In genomic region chr11:57440744-57441414, GRCh38 we compare ENCODE assay signal across 1 cellular context.
TF ChIP-seq lines count a peak whose summit lies in the region.

No MANE protein-coding gene starts in this region.

TF ChIP-seq in HepG2, 621 proteins besides CTCF, POLR2A, EP300 and RAD21 (continued from another document):
- TF ChIP-seq BRCA1 (CRISPR knock-in tag; IDR thresholded peaks at IDR 0.05) (no peak), CERS6 (CRISPR knock-in tag; IDR thresholded peaks at IDR 0.05) (no peak), NKX3-1 (CRISPR knock-in tag; IDR thresholded peaks at IDR 0.05) (no peak), CHD4 (IDR thresholded peaks at IDR 0.05; ENCODE audit: borderline replicate concordance, low read length) (no peak; the same call in 1 of the 2 replicates), SPEN (CRISPR knock-in tag; IDR thresholded peaks at IDR 0.05; ENCODE audit: low read depth) (0 out of 2 replicates have a peak, but pooled peaks have one; percentile 36), STAT5B (CRISPR knock-in tag; IDR thresholded peaks at IDR 0.05) (no peak), ZNF225 (CRISPR knock-in tag; IDR thresholded peaks at IDR 0.05) (no peak), ZNF639 (CRISPR knock-in tag; conservative IDR thresholded peaks at IDR 0.05) (no peak), DNMT1 (CRISPR knock-in tag; IDR thresholded peaks at IDR 0.05) (no peak), MIER3 (CRISPR knock-in tag; IDR thresholded peaks at IDR 0.05; ENCODE audit: borderline replicate concordance) (peak; percentile 38; the same call in 1 of the 2 replicates), ARHGAP35 (CRISPR knock-in tag; IDR thresholded peaks at IDR 0.05; ENCODE audit: borderline replicate concordance) (no peak), KMT2A (CRISPR knock-in tag; IDR thresholded peaks at IDR 0.05) (no peak), USF2 (IDR thresholded peaks at IDR 0.05; ENCODE audit: low read depth, low read length) (no peak), USF2 (CRISPR knock-in tag; IDR thresholded peaks at IDR 0.05; ENCODE audit: borderline replicate concordance) (no peak), SRSF4 (IDR thresholded peaks at IDR 0.05; ENCODE audit: low read depth, low read length, poor library complexity, severe bottlenecking) (no peak), ZNF782 (CRISPR knock-in tag; IDR thresholded peaks at IDR 0.05; ENCODE audit: borderline replicate concordance) (no peak), TFAP4 (IDR thresholded peaks at IDR 0.05; ENCODE audit: borderline replicate concordance, low read depth) (peak; percentile 58; the same call in 1 of the 2 replicates), GATAD2A (CRISPR knock-in tag; IDR thresholded peaks at IDR 0.05) (peak; percentile 79), MBD4 (IDR thresholded peaks at IDR 0.05; ENCODE audit: borderline replicate concordance, low read length) (0 out of 2 replicates have a peak, but pooled peaks have one; percentile 8), TCF12 (IDR thresholded peaks at IDR 0.05) (no peak), TCF12 (CRISPR knock-in tag; IDR thresholded peaks at IDR 0.05) (no peak), ZFP90 (CRISPR knock-in tag; IDR thresholded peaks at IDR 0.05; ENCODE audit: borderline replicate concordance) (no peak), DBP (CRISPR knock-in tag; IDR thresholded peaks at IDR 0.05; ENCODE audit: not compliant biosample characterization) (no peak), MTF2 (CRISPR knock-in tag; IDR thresholded peaks at IDR 0.05; ENCODE audit: borderline replicate concordance) (no peak), ZNF44 (CRISPR knock-in tag; IDR thresholded peaks at IDR 0.05) (no peak), PAX8 (CRISPR knock-in tag; IDR thresholded peaks at IDR 0.05; ENCODE audit: borderline replicate concordance) (no peak), ZNF441 (CRISPR knock-in tag; IDR thresholded peaks at IDR 0.05; ENCODE audit: borderline replicate concordance) (no peak), KAT8 (CRISPR knock-in tag; IDR thresholded peaks at IDR 0.05) (no peak), HNF4A (CRISPR knock-in tag; IDR thresholded peaks at IDR 0.05) (peak; percentile 40; the same call in 1 of the 2 replicates), KDM5B (CRISPR knock-in tag; IDR thresholded peaks at IDR 0.05; ENCODE audit: borderline replicate concordance) (no peak), ZMYM2 (CRISPR knock-in tag; IDR thresholded peaks at IDR 0.05) (no peak), PHF21A (CRISPR knock-in tag; IDR thresholded peaks at IDR 0.05) (peak; percentile 69; the same call in 1 of the 2 replicates), FOSL2 (CRISPR knock-in tag; IDR thresholded peaks at IDR 0.05) (peak; percentile 52; the same call in 1 of the 2 replicates), POLR2AphosphoS2 (IDR thresholded peaks at IDR 0.05; ENCODE audit: low read depth, low read length) (no peak), ZNF720 (CRISPR knock-in tag; IDR thresholded peaks at IDR 0.05) (no peak), XRCC5 (optimal IDR thresholded peaks at IDR 0.05; ENCODE audit: low read length) (no peak), ATF7-NPFF (CRISPR knock-in tag; IDR thresholded peaks at IDR 0.05; ENCODE audit: low read depth) (no peak), CENPX (CRISPR knock-in tag; IDR thresholded peaks at IDR 0.05) (no peak), ZNF672 (CRISPR knock-in tag; IDR thresholded peaks at IDR 0.05) (no peak)
- TF ChIP-seq, protein P1, sequence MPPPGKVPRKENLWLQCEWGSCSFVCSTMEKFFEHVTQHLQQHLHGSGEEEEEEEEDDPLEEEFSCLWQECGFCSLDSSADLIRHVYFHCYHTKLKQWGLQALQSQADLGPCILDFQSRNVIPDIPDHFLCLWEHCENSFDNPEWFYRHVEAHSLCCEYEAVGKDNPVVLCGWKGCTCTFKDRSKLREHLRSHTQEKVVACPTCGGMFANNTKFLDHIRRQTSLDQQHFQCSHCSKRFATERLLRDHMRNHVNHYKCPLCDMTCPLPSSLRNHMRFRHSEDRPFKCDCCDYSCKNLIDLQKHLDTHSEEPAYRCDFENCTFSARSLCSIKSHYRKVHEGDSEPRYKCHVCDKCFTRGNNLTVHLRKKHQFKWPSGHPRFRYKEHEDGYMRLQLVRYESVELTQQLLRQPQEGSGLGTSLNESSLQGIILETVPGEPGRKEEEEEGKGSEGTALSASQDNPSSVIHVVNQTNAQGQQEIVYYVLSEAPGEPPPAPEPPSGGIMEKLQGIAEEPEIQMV (CRISPR knock-in tag; IDR thresholded peaks at IDR 0.05; ENCODE audit: low read depth): no peak
- TF ChIP-seq, protein P2, sequence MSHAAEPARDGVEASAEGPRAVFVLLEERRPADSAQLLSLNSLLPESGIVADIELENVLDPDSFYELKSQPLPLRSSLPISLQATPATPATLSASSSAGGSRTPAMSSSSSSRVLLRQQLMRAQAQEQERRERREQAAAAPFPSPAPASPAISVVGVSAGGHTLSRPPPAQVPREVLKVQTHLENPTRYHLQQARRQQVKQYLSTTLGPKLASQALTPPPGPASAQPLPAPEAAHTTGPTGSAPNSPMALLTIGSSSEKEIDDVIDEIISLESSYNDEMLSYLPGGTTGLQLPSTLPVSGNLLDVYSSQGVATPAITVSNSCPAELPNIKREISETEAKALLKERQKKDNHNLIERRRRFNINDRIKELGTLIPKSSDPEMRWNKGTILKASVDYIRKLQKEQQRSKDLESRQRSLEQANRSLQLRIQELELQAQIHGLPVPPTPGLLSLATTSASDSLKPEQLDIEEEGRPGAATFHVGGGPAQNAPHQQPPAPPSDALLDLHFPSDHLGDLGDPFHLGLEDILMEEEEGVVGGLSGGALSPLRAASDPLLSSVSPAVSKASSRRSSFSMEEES (CRISPR knock-in tag; IDR thresholded peaks at IDR 0.05): no peak; the same call in 1 of the 2 replicates
- TF ChIP-seq, protein P3, sequence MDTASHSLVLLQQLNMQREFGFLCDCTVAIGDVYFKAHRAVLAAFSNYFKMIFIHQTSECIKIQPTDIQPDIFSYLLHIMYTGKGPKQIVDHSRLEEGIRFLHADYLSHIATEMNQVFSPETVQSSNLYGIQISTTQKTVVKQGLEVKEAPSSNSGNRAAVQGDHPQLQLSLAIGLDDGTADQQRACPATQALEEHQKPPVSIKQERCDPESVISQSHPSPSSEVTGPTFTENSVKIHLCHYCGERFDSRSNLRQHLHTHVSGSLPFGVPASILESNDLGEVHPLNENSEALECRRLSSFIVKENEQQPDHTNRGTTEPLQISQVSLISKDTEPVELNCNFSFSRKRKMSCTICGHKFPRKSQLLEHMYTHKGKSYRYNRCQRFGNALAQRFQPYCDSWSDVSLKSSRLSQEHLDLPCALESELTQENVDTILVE (CRISPR knock-in tag; IDR thresholded peaks at IDR 0.05): no peak
- TF ChIP-seq, protein P4, sequence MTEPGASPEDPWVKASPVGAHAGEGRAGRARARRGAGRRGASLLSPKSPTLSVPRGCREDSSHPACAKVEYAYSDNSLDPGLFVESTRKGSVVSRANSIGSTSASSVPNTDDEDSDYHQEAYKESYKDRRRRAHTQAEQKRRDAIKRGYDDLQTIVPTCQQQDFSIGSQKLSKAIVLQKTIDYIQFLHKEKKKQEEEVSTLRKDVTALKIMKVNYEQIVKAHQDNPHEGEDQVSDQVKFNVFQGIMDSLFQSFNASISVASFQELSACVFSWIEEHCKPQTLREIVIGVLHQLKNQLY (CRISPR knock-in tag; IDR thresholded peaks at IDR 0.05): 0 out of 2 replicates have a peak, but pooled peaks have one; percentile 26
- TF ChIP-seq, protein P5, sequence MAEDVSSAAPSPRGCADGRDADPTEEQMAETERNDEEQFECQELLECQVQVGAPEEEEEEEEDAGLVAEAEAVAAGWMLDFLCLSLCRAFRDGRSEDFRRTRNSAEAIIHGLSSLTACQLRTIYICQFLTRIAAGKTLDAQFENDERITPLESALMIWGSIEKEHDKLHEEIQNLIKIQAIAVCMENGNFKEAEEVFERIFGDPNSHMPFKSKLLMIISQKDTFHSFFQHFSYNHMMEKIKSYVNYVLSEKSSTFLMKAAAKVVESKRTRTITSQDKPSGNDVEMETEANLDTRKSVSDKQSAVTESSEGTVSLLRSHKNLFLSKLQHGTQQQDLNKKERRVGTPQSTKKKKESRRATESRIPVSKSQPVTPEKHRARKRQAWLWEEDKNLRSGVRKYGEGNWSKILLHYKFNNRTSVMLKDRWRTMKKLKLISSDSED (CRISPR knock-in tag; IDR thresholded peaks at IDR 0.05): no peak
- TF ChIP-seq, protein P6, sequence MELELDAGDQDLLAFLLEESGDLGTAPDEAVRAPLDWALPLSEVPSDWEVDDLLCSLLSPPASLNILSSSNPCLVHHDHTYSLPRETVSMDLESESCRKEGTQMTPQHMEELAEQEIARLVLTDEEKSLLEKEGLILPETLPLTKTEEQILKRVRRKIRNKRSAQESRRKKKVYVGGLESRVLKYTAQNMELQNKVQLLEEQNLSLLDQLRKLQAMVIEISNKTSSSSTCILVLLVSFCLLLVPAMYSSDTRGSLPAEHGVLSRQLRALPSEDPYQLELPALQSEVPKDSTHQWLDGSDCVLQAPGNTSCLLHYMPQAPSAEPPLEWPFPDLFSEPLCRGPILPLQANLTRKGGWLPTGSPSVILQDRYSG (CRISPR knock-in tag; IDR thresholded peaks at IDR 0.05): no peak
